Comparison of ENCODE assay signal across 18 cellular contexts in genomic region chr1:226362891-226363447, GRCh38. TPM values are rescaled to one million over a fixed set of nuclear protein-coding genes. Genes with fewer than 3 reads are reported as not detected.
A peak's percentile ranks its signal among the peaks of the same experiment; 100 is the strongest.
DNase-seq lines count a peak whose midpoint lies in the region; ATAC-seq and TF ChIP-seq lines count a peak whose summit lies in the region.
"Had no signal": no experiment of that assay in that cellular context is flagged by ENCODE, and none has a peak within 500 bp of the region (broad histone marks: within the 10 kb centered on the region; RNA-seq: fewer than 3 reads in every experiment).

No MANE protein-coding gene starts in this region.

- no peaks in the 10 kb centered on the region for H3K9me2 ChIP-seq in OCI-LY1 (ENCODE audit: low read depth, low read length)

- no peak for ATAC-seq in thoracic aorta (ENCODE audit: insufficient number of reproducible peaks, low FRiP score, low read depth)

- no peaks in the 10 kb centered on the region for H3K27me3 ChIP-seq in cardiac muscle cell
- no peaks in the 10 kb centered on the region for H3K27me3 ChIP-seq in right atrium auricular region
- H3K27me3 ChIP-seq in OCI-LY1 (ENCODE audit: insufficient read depth, low read length): no peaks in the 10 kb centered on the region
- H3K27me3 ChIP-seq in thoracic aorta (replicated peaks; ENCODE audit: insufficient read depth): no peaks in the 10 kb centered on the region

- no peaks in the 10 kb centered on the region for H3F3A ChIP-seq in OCI-LY1 (ENCODE audit: insufficient read depth, low read length)

- H4K20me1 ChIP-seq in OCI-LY1 (ENCODE audit: insufficient read depth, low read length): no peaks in the 10 kb centered on the region

- H3K4me1 ChIP-seq in cardiac muscle cell (ENCODE audit: low read depth) (peaks cover 30% of the 10 kb centered on the region), right atrium auricular region (peaks cover 0 to 23% of the 10 kb centered on the region in 2 donors), OCI-LY1 (ENCODE audit: insufficient read depth, low read length, severe bottlenecking) (peaks cover 31% of the 10 kb centered on the region), thoracic aorta (ENCODE audit: control insufficient read depth in 1 of 2, low read depth in 2 of 2) (peaks cover 0 to 23% of the 10 kb centered on the region in 2 donors)

- TF ChIP-seq CTCF in cardiac muscle cell (IDR thresholded peaks at IDR 0.05; ENCODE audit: low read depth, low read length): no peak
- no peak for TF ChIP-seq CTCF in right atrium auricular region (IDR thresholded peaks at IDR 0.05)
- no peak for TF ChIP-seq CTCF in OCI-LY1 (IDR thresholded peaks at IDR 0.05; ENCODE audit: low read length)
- TF ChIP-seq CTCF in thoracic aorta (IDR thresholded peaks at IDR 0.05): no peak

- H3K4me2 ChIP-seq in OCI-LY1 (ENCODE audit: low read length): no peak overlapping the region

- H2AFZ ChIP-seq in OCI-LY1 (ENCODE audit: low read length): no peak overlapping the region

- no peaks in the 10 kb centered on the region for H3K79me2 ChIP-seq in OCI-LY1 (ENCODE audit: insufficient read depth, low read length)

- H3K4me3 ChIP-seq in cardiac muscle cell: no peak overlapping the region
- H3K4me3 ChIP-seq in right atrium auricular region: no peak overlapping the region
- H3K4me3 ChIP-seq in OCI-LY1 (ENCODE audit: low read depth, low read length, poor library complexity, severe bottlenecking): no peak overlapping the region
- no peak overlapping the region for H3K4me3 ChIP-seq in thoracic aorta

- H3K9me3 ChIP-seq in cardiac muscle cell (ENCODE audit: low read depth): no peaks in the 10 kb centered on the region
- H3K9me3 ChIP-seq in right atrium auricular region: no peaks in the 10 kb centered on the region
- no peaks in the 10 kb centered on the region for H3K9me3 ChIP-seq in OCI-LY1 (ENCODE audit: low read length)
- H3K9me3 ChIP-seq in thoracic aorta: no peaks in the 10 kb centered on the region

- H3K27ac ChIP-seq in cardiac muscle cell (peak overlapping the region; percentile 37), right atrium auricular region (no peak overlapping the region), OCI-LY1 (ENCODE audit: low read depth, low read length, poor library complexity, severe bottlenecking) (peak overlapping the region; percentile 83), thoracic aorta (peak overlapping the region; percentile 60 to 69)
- H3K27ac ChIP-seq: C4-2B had no signal

- DNase-seq in cardiac muscle cell (ENCODE audit: low read depth in 1 of 2, low spot score in 1 of 2) (peak in 1 of 2 donors; percentile 57), right atrium auricular region (ENCODE audit: low spot score) (no peak), left kidney (ENCODE audit: low read depth, low spot score) (peak; percentile 27), thoracic aorta (ENCODE audit: low spot score) (no peak), COLO829 (ENCODE audit: low spot score) (no peak), GF-D8 (lab: John Stamatoyannopoulos, UW) (no peak)
- DNase-seq: DMS53, GDM1, MM.1S, NCI-H1048, NCI-H1417 treated with DMSO at 0.1 percent for 48 hours, NCI-H187 treated with DMSO at 0.1 percent for 48 hours, NCI-H2107, NCI-H446 treated with DMSO at 0.1 percent for 48 hours, NCI-H526 treated with DMSO at 0.1 percent for 48 hours, SHP77 had no signal

- H3K36me3 ChIP-seq in cardiac muscle cell (peaks cover 69% of the 10 kb centered on the region), right atrium auricular region (peaks cover 88% of the 10 kb centered on the region), OCI-LY1 (ENCODE audit: insufficient read depth, low read length) (peaks cover 98% of the 10 kb centered on the region), thoracic aorta (peaks cover 69% of the 10 kb centered on the region)

- no peak overlapping the region for H3K9ac ChIP-seq in OCI-LY1 (ENCODE audit: low read length)

RNA-seq across cellular contexts. Expression of gene PARP1, which starts 44.9 kb away (rescaled TPM):
- total RNA-seq in cardiac muscle cell: 293 and 373 TPM in 2 replicates
- polyA plus RNA-seq in cardiac muscle cell: 192 and 243 TPM in 2 replicates
- 10 to 100 TPM; 68.0 to 70.6 TPM for total RNA-seq in right atrium auricular region
- 10 to 100 TPM; 70.3 TPM for total RNA-seq in thoracic aorta

RNA-seq across cellular contexts. Expression of gene LIN9, which starts 54.0 kb away (rescaled TPM):
- total RNA-seq in cardiac muscle cell: 11.3 and 12.6 TPM in 2 replicates
- polyA plus RNA-seq in cardiac muscle cell: 9.7 and 16.6 TPM in 2 replicates
- total RNA-seq in right atrium auricular region: 10 to 100 TPM in 1 of 2 donors, 1 to 10 TPM in 1; 2.9 to 11.0 TPM
- total RNA-seq in thoracic aorta: 1 to 10 TPM; 1.3 to 1.6 TPM

Comparison
In these comparisons a context has a peak if more than half of its experiments do, and no peak if none do; other contexts are left out.
1. H3K27ac ChIP-seq: peak in cardiac muscle cell (single experiment), OCI-LY1 (single experiment) and thoracic aorta (2 of 2); none in right atrium auricular region (0 of 2).